1 cellular context compared by ENCODE assay signal in the genomic region with DNA sequence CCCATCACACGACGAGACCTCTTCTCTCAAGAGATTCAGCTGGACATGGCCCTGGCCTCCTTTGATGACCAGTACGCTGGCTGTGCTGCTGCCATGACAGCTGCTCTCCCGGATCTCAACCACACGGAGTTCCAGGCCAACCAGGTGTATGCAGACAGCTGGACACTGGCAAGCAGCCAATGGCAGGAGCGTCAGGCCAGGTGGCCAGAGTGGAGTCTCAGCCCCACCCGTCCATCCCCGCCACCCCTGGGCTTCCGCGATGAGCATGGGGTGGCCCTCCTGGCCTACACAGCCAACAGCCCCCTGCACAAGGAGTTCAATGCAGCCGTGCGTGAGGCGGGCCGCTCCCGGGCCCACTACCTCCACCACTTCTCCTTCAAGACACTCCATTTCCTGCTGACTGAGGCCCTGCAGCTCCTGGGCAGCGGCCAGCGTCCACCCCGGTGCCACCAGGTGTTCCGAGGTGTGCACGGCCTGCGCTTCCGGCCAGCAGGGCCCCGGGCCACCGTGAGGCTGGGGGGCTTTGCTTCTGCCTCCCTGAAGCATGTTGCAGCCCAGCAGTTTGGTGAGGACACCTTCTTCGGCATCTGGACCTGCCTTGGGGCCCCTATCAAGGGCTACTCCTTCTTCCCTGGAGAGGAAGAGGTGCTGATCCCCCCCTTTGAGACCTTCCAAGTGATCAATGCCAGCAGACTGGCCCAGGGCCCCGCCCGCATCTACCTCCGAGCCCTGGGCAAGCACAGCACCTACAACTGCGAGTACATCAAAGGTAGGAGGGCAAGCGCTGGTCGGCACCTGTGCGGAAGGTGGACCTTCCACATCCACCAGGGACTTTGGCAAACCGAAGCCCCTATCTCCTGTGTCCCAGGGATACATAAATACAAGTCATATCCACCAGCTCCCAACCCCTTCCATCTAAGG.
TF ChIP-seq lines count a peak whose summit lies in the region.

No MANE protein-coding gene starts in this region.

TF ChIP-seq in K562, 482 proteins besides CTCF, POLR2A, EP300 and RAD21:
- TF ChIP-seq HMBOX1 (IDR thresholded peaks at IDR 0.05) = no peak
- TF ChIP-seq SAP30 (IDR thresholded peaks at IDR 0.05; ENCODE audit: borderline replicate concordance, insufficient read depth, low read depth, low read length, poor library complexity, severe bottlenecking) = no peak
- TF ChIP-seq, protein P1, sequence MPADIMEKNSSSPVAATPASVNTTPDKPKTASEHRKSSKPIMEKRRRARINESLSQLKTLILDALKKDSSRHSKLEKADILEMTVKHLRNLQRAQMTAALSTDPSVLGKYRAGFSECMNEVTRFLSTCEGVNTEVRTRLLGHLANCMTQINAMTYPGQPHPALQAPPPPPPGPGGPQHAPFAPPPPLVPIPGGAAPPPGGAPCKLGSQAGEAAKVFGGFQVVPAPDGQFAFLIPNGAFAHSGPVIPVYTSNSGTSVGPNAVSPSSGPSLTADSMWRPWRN (IDR thresholded peaks at IDR 0.05; ENCODE audit: low read depth) = no peak
- peak; percentile 58 for TF ChIP-seq NFIC (IDR thresholded peaks at IDR 0.05)
- no peak for TF ChIP-seq PTRF (tag; IDR thresholded peaks at IDR 0.05)
